In genomic region chr9:2623866-2624682, GRCh38 we compare ENCODE assay signal across 11 cellular contexts. TPM values are rescaled to one million over a fixed set of nuclear protein-coding genes. Genes with fewer than 3 reads are reported as not detected.
DNase-seq lines count a peak whose midpoint lies in the region; ATAC-seq and TF ChIP-seq lines count a peak whose summit lies in the region.
"Had no signal": no experiment of that assay in that cellular context is flagged by ENCODE, and none has a peak within 500 bp of the region (broad histone marks: within the 10 kb centered on the region; RNA-seq: fewer than 3 reads in every experiment).

No MANE protein-coding gene starts in this region.

- H3K4me3 Mint-ChIP-seq in activated naive CD4-positive, alpha-beta T cell treated with anti-CD3 and anti-CD28 coated beads, Interleukin-2, amount 10 ng/mL, durations not matched to agents 7 days and 5 days, result peak overlapping the region; percentile 75

- intact Hi-C loops in breast epithelium (cut with DNase I; ENCODE audit: low total_unique reads), result no loop called here
- intact Hi-C loops in thyroid gland (cut with DNase I), result no loop called here

- no peak overlapping the region for H3K27ac Mint-ChIP-seq in activated naive CD4-positive, alpha-beta T cell treated with anti-CD3 and anti-CD28 coated beads, Interleukin-2, amount 10 ng/mL, durations not matched to agents 7 days and 5 days
- no peak overlapping the region for H3K27ac Mint-ChIP-seq in activated naive CD4-positive, alpha-beta T cell treated with anti-CD3 and anti-CD28 coated beads, Interleukin-2, amount 50 U/mL, for 72 hours
- H3K27ac Mint-ChIP-seq: CD14-positive monocyte had no signal

- no peaks in the 10 kb centered on the region for H3K27me3 ChIP-seq in breast epithelium
- no peaks in the 10 kb centered on the region for H3K27me3 ChIP-seq in lung (ENCODE audit: control insufficient read depth, insufficient read depth)
- no peaks in the 10 kb centered on the region for H3K27me3 ChIP-seq in thyroid gland

- TF ChIP-seq POLR2A in breast epithelium (IDR thresholded peaks at IDR 0.05), result no peak
- TF ChIP-seq POLR2A in thyroid gland (IDR thresholded peaks at IDR 0.05), result no peak

- peaks cover 16% of the 10 kb centered on the region for H3K4me1 Mint-ChIP-seq in activated naive CD4-positive, alpha-beta T cell treated with anti-CD3 and anti-CD28 coated beads, Interleukin-2, amount 10 ng/mL, durations not matched to agents 7 days and 5 days

- H3K36me3 ChIP-seq in breast epithelium (no peaks in the 10 kb centered on the region), lung (ENCODE audit: control insufficient read depth in 2 of 2, insufficient read depth in 2 of 2, low read length in 2 of 2) (no peaks in the 10 kb centered on the region), thyroid gland (no peaks in the 10 kb centered on the region)

- H3K27ac ChIP-seq in breast epithelium (no peak overlapping the region), lung (ENCODE audit: low read depth in 1 of 2, low read length in 1 of 2) (peak overlapping the region; percentile 33 to 72), thyroid gland (peak overlapping the region in 2 of 3 donors; percentile 78 to 92)

- H3K9me3 ChIP-seq in breast epithelium, result no peaks in the 10 kb centered on the region
- peaks cover 0 to 1% of the 10 kb centered on the region in 2 donors for H3K9me3 ChIP-seq in lung (ENCODE audit: control insufficient read depth in 2 of 2, insufficient read depth in 1 of 2, low read length in 1 of 2)
- no peaks in the 10 kb centered on the region for H3K9me3 ChIP-seq in thyroid gland

- DNase-seq in activated naive CD4-positive, alpha-beta T cell treated with anti-CD3 and anti-CD28 coated beads, Interleukin-2, amount 10 ng/mL, durations not matched to agents 7 days and 5 days, result no peak
- no peak for DNase-seq in activated naive CD4-positive, alpha-beta T cell treated with anti-CD3 and anti-CD28 coated beads, Interleukin-2, amount 50 U/mL, for 72 hours (ENCODE audit: low spot score in 2 of 2)
- DNase-seq in breast epithelium (ENCODE audit: low spot score in 2 of 2) (no peak), lung (ENCODE audit: low spot score) (no peak), thyroid gland (no peak), SHP77 treated with DMSO at 0.1 percent for 48 hours (lab: John Stamatoyannopoulos, UW) (no peak), NCI-H2107 (lab: John Stamatoyannopoulos, UW) (no peak)
- DNase-seq: NCI-H2029 treated with DMSO at 0.1 percent for 48 hours, T-helper 9 cell had no signal

- H3K4me3 ChIP-seq in breast epithelium, result peak overlapping the region in 2 of 3 donors; percentile 72 to 80
- H3K4me3 ChIP-seq in lung, result no peak overlapping the region
- no peak overlapping the region for H3K4me3 ChIP-seq in thyroid gland (replicated peaks in 1 of 3)

- TF ChIP-seq CTCF in breast epithelium (IDR thresholded peaks at IDR 0.05) (no peak), lung (IDR thresholded peaks at IDR 0.05; ENCODE audit: control extremely low read depth, extremely low read depth) (no peak), thyroid gland (IDR thresholded peaks at IDR 0.05) (no peak)

- CTCF ChIA-PET in activated naive CD4-positive, alpha-beta T cell treated with anti-CD3 and anti-CD28 coated beads, Interleukin-2, amount 10 ng/mL, durations not matched to agents 7 days and 5 days (lab: Charles Lee), result interaction anchor here (0.7 kb wide), 1 partner anchor 24 kb away, joined by 4 read pairs; no protein-coding TSS in a partner anchor

- H3K36me3 Mint-ChIP-seq in activated naive CD4-positive, alpha-beta T cell treated with anti-CD3 and anti-CD28 coated beads, Interleukin-2, amount 10 ng/mL, durations not matched to agents 7 days and 5 days, result peaks cover 1% of the 10 kb centered on the region
- peaks cover 12 to 27% of the 10 kb centered on the region in 2 donors for H3K36me3 Mint-ChIP-seq in activated naive CD4-positive, alpha-beta T cell treated with anti-CD3 and anti-CD28 coated beads, Interleukin-2, amount 50 U/mL, for 72 hours

- 58 to 71% methylated on average over 5 of the region's 5 CpGs for WGBS in lung, 2 donors
- 44 to 51% methylated on average over 5 of the region's 5 CpGs for WGBS in thyroid gland, 2 donors

- no peaks in the 10 kb centered on the region for H3K9me3 Mint-ChIP-seq in activated naive CD4-positive, alpha-beta T cell treated with anti-CD3 and anti-CD28 coated beads, Interleukin-2, amount 10 ng/mL, durations not matched to agents 7 days and 5 days
- no peaks in the 10 kb centered on the region for H3K9me3 Mint-ChIP-seq in activated naive CD4-positive, alpha-beta T cell treated with anti-CD3 and anti-CD28 coated beads, Interleukin-2, amount 50 U/mL, for 72 hours

- peaks cover 63% of the 10 kb centered on the region for H3K27me3 Mint-ChIP-seq in activated naive CD4-positive, alpha-beta T cell treated with anti-CD3 and anti-CD28 coated beads, Interleukin-2, amount 10 ng/mL, durations not matched to agents 7 days and 5 days

- no peak for ATAC-seq in activated naive CD4-positive, alpha-beta T cell treated with anti-CD3 and anti-CD28 coated beads, Interleukin-2, amount 50 U/mL, for 72 hours
- ATAC-seq in lung (ENCODE audit: insufficient read depth, low FRiP score) (no peak), GM21360 (IDR thresholded peaks at IDR 0.05; ENCODE audit: unreplicated experiment) (no peak)

- H3K4me1 ChIP-seq in breast epithelium (no peaks in the 10 kb centered on the region), lung (ENCODE audit: control insufficient read depth in 2 of 2, insufficient read depth in 2 of 2, low read length in 2 of 2) (peaks cover 3 to 27% of the 10 kb centered on the region in 2 donors), thyroid gland (peaks cover 20 to 32% of the 10 kb centered on the region in 2 donors)

RNA-seq across cellular contexts. Expression of gene VLDLR, which starts 2.5 kb away (rescaled TPM):
- total RNA-seq in activated naive CD4-positive, alpha-beta T cell treated with anti-CD3 and anti-CD28 coated beads, Interleukin-2, amount 50 U/mL, for 72 hours, result 10 to 100 TPM in 1 of 2 donors, under 1 TPM in 1; 0.98 to 11.9 TPM
- 10 to 100 TPM in 1 of 3 donors, 1 to 10 TPM in 2; 6.7 to 11.7 (median 7.5) TPM for total RNA-seq in breast epithelium
- 10 to 100 TPM; 19.4 to 32.3 TPM for total RNA-seq in lung
- 1 to 10 TPM; 5.7 to 9.9 TPM for polyA plus RNA-seq in lung
- total RNA-seq in thyroid gland, result 10 to 100 TPM; 14.2 to 59.2 (median 46.0) TPM

Comparison
In these comparisons a context has a peak if more than half of its experiments do, and no peak if none do; other contexts are left out.
1. H3K27ac ChIP-seq: peak in lung (2 of 2) and thyroid gland (2 of 3); none in breast epithelium (0 of 2).
2. H3K4me3 ChIP-seq: peak in breast epithelium (2 of 3); none in lung (single experiment) and thyroid gland (0 of 3).